Comparison of ENCODE assay signal across 29 cellular contexts in the genomic region with DNA sequence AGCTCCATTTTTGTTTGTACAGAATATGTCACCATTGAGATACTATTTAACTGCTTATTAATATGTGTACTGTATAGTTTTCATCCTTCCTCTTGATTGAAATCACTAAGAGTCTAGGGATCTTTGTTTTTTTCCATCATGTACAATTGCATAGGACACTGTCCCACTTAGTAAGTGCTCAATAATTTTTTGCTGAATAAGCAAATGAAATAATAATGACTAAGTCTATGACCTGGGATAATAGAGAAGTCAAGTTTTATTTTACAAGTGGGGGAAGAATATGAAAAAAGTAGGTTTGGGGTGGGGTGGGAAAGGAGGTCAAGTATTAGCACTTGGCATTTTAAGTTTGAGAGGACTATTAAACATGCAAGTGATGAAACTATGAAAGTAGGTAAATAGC. TPM values are rescaled to one million over a fixed set of nuclear protein-coding genes. Genes with fewer than 3 reads are reported as not detected.
"Had no signal": no experiment of that assay in that cellular context is flagged by ENCODE, and none has a peak within 500 bp of the region (broad histone marks: within the 10 kb centered on the region; RNA-seq: fewer than 3 reads in every experiment).

No MANE protein-coding gene starts in this region.

- DNase-seq: natural killer cell; occipital lobe; ovary; posterior cingulate gyrus; psoas muscle; right cardiac atrium; spleen; stimulated activated CD4-positive, alpha-beta T cell treated with anti-CD3 and anti-CD28 coated beads, Interleukin-12 subunit alpha, Interleukin-12 subunit beta, amount 100 ng/mL, for 4 hours; stimulated activated CD4-positive, alpha-beta T cell treated with anti-CD3 and anti-CD28 coated beads, Interleukin-1b, Interleukin-23, amount 100 ng/mL, for 48 hours; stimulated activated CD4-positive, alpha-beta T cell treated with anti-CD3 and anti-CD28 coated beads, Interleukin-4, amount 100 ng/mL, for 1 hour; stimulated activated CD4-positive, alpha-beta T cell treated with anti-CD3 and anti-CD28 coated beads, Interleukin-4, amount 100 ng/mL, for 4 hours; stimulated activated CD8-positive, alpha-beta memory T cell treated with anti-CD3 and anti-CD28 coated beads, Interleukin-4, amount 100 ng/mL, for 48 hours; stimulated activated naive CD4-positive, alpha-beta T cell; stimulated activated naive CD8-positive, alpha-beta T cell treated with anti-CD3 and anti-CD28 coated beads, Interleukin-15, amount 100 ng/mL, for 72 hours; stimulated activated naive CD8-positive, alpha-beta T cell treated with anti-CD3 and anti-CD28 coated beads, Interleukin-15, Interleukin-2, amounts not matched to agents 100 U/mL and 50 U/mL, for 24 hours; substantia nigra; testis; tibial artery; transverse colon; upper lobe of right lung; uterus had no signal

- H3K4me3 ChIP-seq: neural progenitor cell, ovary, psoas muscle, skin epidermis, smooth muscle cell, spleen, suprapubic skin, testis, tibial artery, transverse colon, upper lobe of right lung, uterus had no signal

- ATAC-seq: natural killer cell; psoas muscle; right cardiac atrium; sciatic nerve; stimulated activated memory B cell treated with anti-CD40 and anti-IgM and Interleukin-4, amounts not matched to agents 10 μg/mL and 1 μg/mL and 100 μg/mL, for 72 hours; stimulated activated naive CD8-positive, alpha-beta T cell treated with anti-CD3 and anti-CD28 coated beads, Interleukin-15, amount 100 ng/mL, for 72 hours; stimulated activated naive CD8-positive, alpha-beta T cell treated with anti-CD3 and anti-CD28 coated beads, Interleukin-15, Interleukin-2, amounts not matched to agents 100 U/mL and 50 U/mL, for 24 hours; upper lobe of right lung had no signal

- H3K9me3 ChIP-seq: ovary, psoas muscle, suprapubic skin, testis, tibial artery, transverse colon, upper lobe of right lung, uterus had no signal

- H3K4me2 ChIP-seq: neural progenitor cell, smooth muscle cell had no signal

- H2AFZ ChIP-seq: neural progenitor cell, parathyroid adenoma had no signal

- H3K27ac ChIP-seq: neural progenitor cell, ovary, parathyroid adenoma, psoas muscle, skin epidermis, spleen, suprapubic skin, testis, tibial artery, transverse colon, upper lobe of right lung, uterus had no signal

- H3K36me3 ChIP-seq: neural progenitor cell, ovary, spleen, suprapubic skin, tibial artery, transverse colon, upper lobe of right lung, uterus had no signal

- H3K79me2 ChIP-seq: parathyroid adenoma had no signal

- H3K9ac ChIP-seq: neural progenitor cell, parathyroid adenoma had no signal

- H3K4me1 ChIP-seq: parathyroid adenoma, psoas muscle, spleen, suprapubic skin, testis, tibial artery, upper lobe of right lung, uterus had no signal

- H3K27me3 ChIP-seq: neural progenitor cell, ovary, spleen, suprapubic skin, testis, tibial artery, transverse colon, upper lobe of right lung, uterus had no signal

RNA-seq across cellular contexts. Expression of a gene that starts 4.5 kb away (rescaled TPM):
- total RNA-seq: psoas muscle, suprapubic skin, upper lobe of right lung had no signal
- polyA plus RNA-seq: urinary bladder had no signal
